Comparison of ENCODE assay signal across 2 cellular contexts in the genomic region with DNA sequence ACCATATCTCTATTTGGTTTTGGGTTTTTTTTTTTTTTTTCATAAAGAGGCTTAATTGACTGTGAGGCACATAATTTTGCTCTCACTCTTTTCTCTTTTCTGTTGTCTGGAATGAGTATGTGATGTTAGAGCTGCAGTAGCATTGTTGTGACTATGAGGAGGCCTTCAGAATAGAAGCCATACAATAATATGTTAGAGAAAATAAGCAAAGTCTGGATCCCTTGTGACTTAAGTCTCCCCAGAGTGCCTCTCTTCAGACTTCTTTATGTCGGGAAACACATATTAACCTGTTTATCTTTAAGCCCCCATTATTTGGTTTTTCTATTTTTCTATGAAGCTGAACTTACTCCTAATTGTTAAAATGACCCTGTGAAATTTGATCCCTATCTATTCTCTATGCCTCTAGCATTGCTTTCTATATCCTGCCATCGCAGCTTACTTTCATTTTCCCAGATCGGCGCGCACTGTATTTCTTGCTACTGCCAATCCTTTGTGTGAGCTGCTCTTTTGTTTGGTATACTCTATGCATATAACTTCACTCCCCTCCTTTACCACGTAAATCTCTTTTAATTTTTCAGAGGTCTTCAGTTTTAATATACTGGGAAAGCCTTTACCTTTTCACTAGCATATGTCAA.
TF ChIP-seq lines count a peak whose summit lies in the region.

No MANE protein-coding gene starts in this region.

TF ChIP-seq in HepG2, 621 proteins besides CTCF, POLR2A, EP300 and RAD21 (continued from another document):
- TF ChIP-seq IKZF4 (CRISPR knock-in tag; IDR thresholded peaks at IDR 0.05; ENCODE audit: borderline replicate concordance, low read depth, not compliant biosample characterization) (no peak), ZNF816 (CRISPR knock-in tag; IDR thresholded peaks at IDR 0.05; ENCODE audit: borderline replicate concordance) (no peak), MLLT10 (CRISPR knock-in tag; IDR thresholded peaks at IDR 0.05) (no peak), ZNF274 (CRISPR knock-in tag; IDR thresholded peaks at IDR 0.05) (no peak), HNF4G (IDR thresholded peaks at IDR 0.05; ENCODE audit: borderline replicate concordance, low read depth, low read length) (no peak), HNF4G (CRISPR knock-in tag; IDR thresholded peaks at IDR 0.05; ENCODE audit: borderline replicate concordance, low read depth) (no peak), ZNF460 (CRISPR knock-in tag; IDR thresholded peaks at IDR 0.05; ENCODE audit: borderline replicate concordance) (no peak)

TF ChIP-seq in SK-N-SH treated with all-trans-retinoic acid at 6 μM for 48 hours, 23 proteins besides CTCF, POLR2A, EP300 and RAD21 (continued from another document):
- TF ChIP-seq, protein P1, sequence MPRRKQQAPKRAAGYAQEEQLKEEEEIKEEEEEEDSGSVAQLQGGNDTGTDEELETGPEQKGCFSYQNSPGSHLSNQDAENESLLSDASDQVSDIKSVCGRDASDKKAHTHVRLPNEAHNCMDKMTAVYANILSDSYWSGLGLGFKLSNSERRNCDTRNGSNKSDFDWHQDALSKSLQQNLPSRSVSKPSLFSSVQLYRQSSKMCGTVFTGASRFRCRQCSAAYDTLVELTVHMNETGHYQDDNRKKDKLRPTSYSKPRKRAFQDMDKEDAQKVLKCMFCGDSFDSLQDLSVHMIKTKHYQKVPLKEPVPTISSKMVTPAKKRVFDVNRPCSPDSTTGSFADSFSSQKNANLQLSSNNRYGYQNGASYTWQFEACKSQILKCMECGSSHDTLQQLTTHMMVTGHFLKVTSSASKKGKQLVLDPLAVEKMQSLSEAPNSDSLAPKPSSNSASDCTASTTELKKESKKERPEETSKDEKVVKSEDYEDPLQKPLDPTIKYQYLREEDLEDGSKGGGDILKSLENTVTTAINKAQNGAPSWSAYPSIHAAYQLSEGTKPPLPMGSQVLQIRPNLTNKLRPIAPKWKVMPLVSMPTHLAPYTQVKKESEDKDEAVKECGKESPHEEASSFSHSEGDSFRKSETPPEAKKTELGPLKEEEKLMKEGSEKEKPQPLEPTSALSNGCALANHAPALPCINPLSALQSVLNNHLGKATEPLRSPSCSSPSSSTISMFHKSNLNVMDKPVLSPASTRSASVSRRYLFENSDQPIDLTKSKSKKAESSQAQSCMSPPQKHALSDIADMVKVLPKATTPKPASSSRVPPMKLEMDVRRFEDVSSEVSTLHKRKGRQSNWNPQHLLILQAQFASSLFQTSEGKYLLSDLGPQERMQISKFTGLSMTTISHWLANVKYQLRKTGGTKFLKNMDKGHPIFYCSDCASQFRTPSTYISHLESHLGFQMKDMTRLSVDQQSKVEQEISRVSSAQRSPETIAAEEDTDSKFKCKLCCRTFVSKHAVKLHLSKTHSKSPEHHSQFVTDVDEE (CRISPR knock-in tag; IDR thresholded peaks at IDR 0.05), result no peak
- TF ChIP-seq ZNF8 (CRISPR knock-in tag; IDR thresholded peaks at IDR 0.05), result no peak
- no peak for TF ChIP-seq ESRRG (CRISPR knock-in tag; IDR thresholded peaks at IDR 0.05)
